ENCODE assay signal across 9 cellular contexts in genomic region chr11:126485021-126485781, GRCh38.
DNase-seq lines count a peak whose midpoint lies in the region; ATAC-seq and TF ChIP-seq lines count a peak whose summit lies in the region.
"Had no signal": no experiment of that assay in that cellular context is flagged by ENCODE, and none has a peak within 500 bp of the region (broad histone marks: within the 10 kb centered on the region; RNA-seq: fewer than 3 reads in every experiment).

No MANE protein-coding gene starts in this region.

- no peaks in the 10 kb centered on the region for H3K36me3 Mint-ChIP-seq in glutamatergic neuron (ENCODE audit: unreplicated experiment)

- in situ Hi-C loops in G401 (cut with HindIII; ENCODE audit: low sequenced_read_pairs) = no loop called here

- ATAC-seq in GM21717 (IDR thresholded peaks at IDR 0.05; ENCODE audit: unreplicated experiment) = peak; percentile 81
- no peak for ATAC-seq in GM21390 (IDR thresholded peaks at IDR 0.05; ENCODE audit: unreplicated experiment)
- ATAC-seq: left lobe of liver had no signal

- H3K4me3 Mint-ChIP-seq in glutamatergic neuron (ENCODE audit: unreplicated experiment) = no peak overlapping the region

- H3K27me3 Mint-ChIP-seq in glutamatergic neuron (ENCODE audit: unreplicated experiment) = peaks cover 6% of the 10 kb centered on the region

- peak overlapping the region; percentile 2 for H3K27ac Mint-ChIP-seq in glutamatergic neuron (ENCODE audit: unreplicated experiment)

- H3K9me3 Mint-ChIP-seq in glutamatergic neuron (ENCODE audit: unreplicated experiment) = peaks cover 2% of the 10 kb centered on the region

- peaks cover 15% of the 10 kb centered on the region for H3K4me1 Mint-ChIP-seq in glutamatergic neuron (ENCODE audit: low read depth, unreplicated experiment)

- DNase-seq in G401 (ENCODE audit: low spot score) = peak; percentile 18
- peak; percentile 33 for DNase-seq in NCI-H69 (lab: John Stamatoyannopoulos, UW)
- no peak for DNase-seq in glutamatergic neuron
- no peak for DNase-seq in stimulated activated naive CD4-positive, alpha-beta T cell (lab: John Stamatoyannopoulos, UW)
- no peak for DNase-seq in C1 segment of cervical spinal cord (lab: John Stamatoyannopoulos, UW)
- no peak for DNase-seq in DMS153 (lab: John Stamatoyannopoulos, UW)

- TF ChIP-seq CTCF in glutamatergic neuron (IDR thresholded peaks at IDR 0.05; ENCODE audit: partially characterized antibody, unreplicated experiment) = no peak

Comparison
In these comparisons a context has a peak if more than half of its experiments do, and no peak if none do; other contexts are left out.
1. DNase-seq: peak in G401 (single experiment) and NCI-H69 (single experiment); none in glutamatergic neuron (single experiment), stimulated activated naive CD4-positive, alpha-beta T cell (0 of 6), C1 segment of cervical spinal cord (0 of 14) and DMS153 (single experiment).